24 cellular contexts compared by ENCODE assay signal in genomic region chr6:159196430-159196829, GRCh38. TPM values are rescaled to one million over a fixed set of nuclear protein-coding genes. Genes with fewer than 3 reads are reported as not detected.
"Had no signal": no experiment of that assay in that cellular context is flagged by ENCODE, and none has a peak within 500 bp of the region (broad histone marks: within the 10 kb centered on the region; RNA-seq: fewer than 3 reads in every experiment).

No MANE protein-coding gene starts in this region.

- H3K4me1 ChIP-seq: esophagus squamous epithelium, neural progenitor cell, pancreas, suprapubic skin, uterus had no signal

- H3K4me3 ChIP-seq: esophagus squamous epithelium, gastroesophageal sphincter, hepatocyte, lung, neural progenitor cell, pancreas, suprapubic skin, thyroid gland, uterus had no signal

- H3K36me3 ChIP-seq: esophagus squamous epithelium, gastroesophageal sphincter, neural progenitor cell, pancreas, suprapubic skin, thyroid gland, uterus had no signal

- DNase-seq: dermis blood vessel endothelial cell; esophagus squamous epithelium; foreskin fibroblast; head of caudate nucleus; kidney; left cardiac atrium; left ventricle myocardium superior; mesenchymal stem cell; midbrain; nucleus accumbens; pancreas; right cardiac atrium; small intestine; stimulated activated CD4-positive, alpha-beta T cell treated with anti-CD3 and anti-CD28 coated beads, Interleukin-12 subunit alpha, Interleukin-12 subunit beta, amount 100 ng/mL, for 4 hours; stimulated activated naive CD4-positive, alpha-beta T cell treated with Interleukin-2 at 50 U/mL for 16 hours; thyroid gland; uterus had no signal

- H3K27me3 ChIP-seq: gastroesophageal sphincter, hepatocyte, neural progenitor cell, pancreas, suprapubic skin, thyroid gland, uterus had no signal

- ATAC-seq: gastroesophageal sphincter; left cardiac atrium; left ventricle myocardium superior; natural killer cell treated with Interleukin-12 subunit alpha and Interleukin-12 subunit beta and Interleukin-15 and Interleukin-18, amount 100 ng/mL, for 72 hours; pancreas; right cardiac atrium had no signal

- H3K27ac ChIP-seq: esophagus squamous epithelium, hepatocyte, neural progenitor cell, pancreas, suprapubic skin, thyroid gland, uterus had no signal

- H3K9me3 ChIP-seq: esophagus squamous epithelium, gastroesophageal sphincter, pancreas, suprapubic skin, thyroid gland, uterus had no signal

RNA-seq across cellular contexts. Expression of gene FNDC1, which starts 27.2 kb away (rescaled TPM):
- total RNA-seq: dermis blood vessel endothelial cell; epithelial cell of proximal tubule; natural killer cell treated with Interleukin-12 subunit alpha and Interleukin-12 subunit beta and Interleukin-15 and Interleukin-18, amount 100 ng/mL, for 72 hours had no signal
